In genomic region chr7:6221340-6222319, GRCh38 we compare ENCODE assay signal across 9 cellular contexts. TPM values are rescaled to one million over a fixed set of nuclear protein-coding genes. Genes with fewer than 3 reads are reported as not detected.
DNase-seq lines count a peak whose midpoint lies in the region; ATAC-seq and TF ChIP-seq lines count a peak whose summit lies in the region.
"Had no signal": no experiment of that assay in that cellular context is flagged by ENCODE, and none has a peak within 500 bp of the region (broad histone marks: within the 10 kb centered on the region; RNA-seq: fewer than 3 reads in every experiment).

No MANE protein-coding gene starts in this region.

- H2AFZ ChIP-seq in osteoblast (ENCODE audit: low read length) = no peak overlapping the region

- H3K27me3 ChIP-seq in osteoblast (ENCODE audit: insufficient read depth, low read length) = no peaks in the 10 kb centered on the region

- no peak overlapping the region for H3K4me2 ChIP-seq in osteoblast (ENCODE audit: insufficient read depth, low read length)

- DNase-seq in GF-D8 (lab: John Stamatoyannopoulos, UW) = peak; percentile 89
- peak; percentile 87 for DNase-seq in MV-4-11 (lab: John Stamatoyannopoulos, UW)
- peak; percentile 35 for DNase-seq in activated gamma-delta T cell treated with anti-CD3 and anti-CD28 coated beads, Interleukin-2, amount 50 U/mL, for 16 hours (ENCODE audit: low read depth)
- DNase-seq in osteoblast (ENCODE audit: insufficient read length, low spot score, missing footprints) = no peak
- DNase-seq in DMS79 treated with DMSO at 0.1 percent for 48 hours (lab: John Stamatoyannopoulos, UW) = no peak
- DNase-seq in H4 (ENCODE audit: low spot score) = no peak
- DNase-seq: psoas muscle had no signal

- no peak for TF ChIP-seq CTCF in osteoblast (IDR thresholded peaks at IDR 0.05; ENCODE audit: extremely low read depth, low read depth, low read length)

- H3K36me3 ChIP-seq in osteoblast (ENCODE audit: insufficient read depth, low read length) = no peaks in the 10 kb centered on the region

- peak overlapping the region; percentile 28 for H3K27ac ChIP-seq in osteoblast (ENCODE audit: low read depth, low read length)
- H3K27ac ChIP-seq: psoas muscle had no signal

- no peaks in the 10 kb centered on the region for H3K9me3 ChIP-seq in osteoblast (ENCODE audit: low read depth, low read length)
- H3K9me3 ChIP-seq: psoas muscle had no signal

- peaks cover 91% of the 10 kb centered on the region for H3K79me2 ChIP-seq in osteoblast (ENCODE audit: insufficient read depth, low read length)

- peaks cover 21% of the 10 kb centered on the region for H4K20me1 ChIP-seq in osteoblast (ENCODE audit: insufficient read depth, low read length)

- ATAC-seq in esophagus mucosa (no peak), GM18867 (IDR thresholded peaks at IDR 0.05; ENCODE audit: unreplicated experiment) (no peak)

- H3K4me1 ChIP-seq in osteoblast (ENCODE audit: insufficient read depth, low read length) = peaks cover 17% of the 10 kb centered on the region

- H3K4me3 ChIP-seq in osteoblast (ENCODE audit: insufficient read depth, low read length) = no peak overlapping the region
- H3K4me3 ChIP-seq: psoas muscle had no signal

RNA-seq across cellular contexts. Expression of gene CYTH3, which starts 50.8 kb away (rescaled TPM):
- 89.4 and 94.3 TPM in 2 replicates for total RNA-seq in osteoblast
- 7.9 TPM for total RNA-seq in esophagus mucosa
- total RNA-seq in H4 (2014; rRNA removed; shearing (Covaris generic)) = 7.4 and 9.8 TPM in 2 replicates

Comparison
In these comparisons a context has a peak if more than half of its experiments do, and no peak if none do; other contexts are left out.
1. DNase-seq: peak in GF-D8 (single experiment), MV-4-11 (single experiment) and activated gamma-delta T cell treated with anti-CD3 and anti-CD28 coated beads, Interleukin-2, amount 50 U/mL, for 16 hours (single experiment); none in osteoblast (single experiment), DMS79 treated with DMSO at 0.1 percent for 48 hours (single experiment) and H4 (single experiment).